In the genomic region with DNA sequence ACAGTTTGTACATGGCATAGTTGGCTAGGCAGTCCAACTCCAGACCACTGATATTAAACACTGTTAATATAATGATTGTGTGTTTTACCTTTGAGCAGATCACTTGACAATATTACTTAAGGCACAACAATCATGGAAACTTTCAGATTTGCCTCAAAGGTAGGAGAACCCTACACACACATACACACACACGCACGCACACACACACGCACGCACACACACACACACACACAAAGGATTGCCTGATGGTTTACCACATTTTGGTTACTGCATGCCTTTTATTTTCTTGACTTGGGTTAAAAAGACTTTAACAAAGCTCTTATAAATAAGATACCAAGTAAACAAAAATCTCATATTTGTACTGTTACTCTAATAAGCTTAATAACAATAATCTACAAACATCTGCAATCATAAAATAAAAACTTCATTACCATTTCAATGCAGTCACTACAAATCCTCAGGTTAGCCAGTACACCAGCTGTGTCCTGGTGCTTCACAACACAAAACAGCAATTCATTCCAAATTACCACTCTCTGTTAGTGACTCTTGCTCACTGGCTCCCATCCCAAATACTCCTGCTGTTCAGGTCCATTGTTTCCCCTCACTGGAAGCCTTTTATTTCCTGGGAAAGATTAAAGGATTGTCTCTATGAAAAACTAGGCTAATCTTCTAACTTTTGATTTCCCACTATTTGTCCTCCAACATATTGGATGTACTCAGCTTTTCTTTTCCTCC, we compare ENCODE assay signal across 1 cellular context.
A peak's percentile ranks its signal among the peaks of the same experiment; 100 is the strongest.
TF ChIP-seq lines count a peak whose summit lies in the region.

No MANE protein-coding gene starts in this region.

TF ChIP-seq in WTC11, 78 proteins besides CTCF, POLR2A, EP300 and RAD21 (continued from another document):
- TF ChIP-seq TEAD1 (CRISPR knock-in tag; IDR thresholded peaks at IDR 0.05), result 0 out of 2 replicates have a peak, but pooled peaks have one; percentile 57
- no peak for TF ChIP-seq FOXK1 (CRISPR knock-in tag; IDR thresholded peaks at IDR 0.05)
- TF ChIP-seq FOXJ3 (CRISPR knock-in tag; IDR thresholded peaks at IDR 0.05; ENCODE audit: borderline replicate concordance), result no peak
- TF ChIP-seq ZNF138 (CRISPR knock-in tag; conservative IDR thresholded peaks at IDR 0.05), result no peak
- TF ChIP-seq CREM (CRISPR knock-in tag; IDR thresholded peaks at IDR 0.05), result no peak
- TF ChIP-seq, protein P1, sequence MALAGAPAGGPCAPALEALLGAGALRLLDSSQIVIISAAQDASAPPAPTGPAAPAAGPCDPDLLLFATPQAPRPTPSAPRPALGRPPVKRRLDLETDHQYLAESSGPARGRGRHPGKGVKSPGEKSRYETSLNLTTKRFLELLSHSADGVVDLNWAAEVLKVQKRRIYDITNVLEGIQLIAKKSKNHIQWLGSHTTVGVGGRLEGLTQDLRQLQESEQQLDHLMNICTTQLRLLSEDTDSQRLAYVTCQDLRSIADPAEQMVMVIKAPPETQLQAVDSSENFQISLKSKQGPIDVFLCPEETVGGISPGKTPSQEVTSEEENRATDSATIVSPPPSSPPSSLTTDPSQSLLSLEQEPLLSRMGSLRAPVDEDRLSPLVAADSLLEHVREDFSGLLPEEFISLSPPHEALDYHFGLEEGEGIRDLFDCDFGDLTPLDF (CRISPR knock-in tag; IDR thresholded peaks at IDR 0.05), result no peak
- no peak for TF ChIP-seq TCF7 (CRISPR knock-in tag; IDR thresholded peaks at IDR 0.05; ENCODE audit: low read depth)
- TF ChIP-seq, protein P2, sequence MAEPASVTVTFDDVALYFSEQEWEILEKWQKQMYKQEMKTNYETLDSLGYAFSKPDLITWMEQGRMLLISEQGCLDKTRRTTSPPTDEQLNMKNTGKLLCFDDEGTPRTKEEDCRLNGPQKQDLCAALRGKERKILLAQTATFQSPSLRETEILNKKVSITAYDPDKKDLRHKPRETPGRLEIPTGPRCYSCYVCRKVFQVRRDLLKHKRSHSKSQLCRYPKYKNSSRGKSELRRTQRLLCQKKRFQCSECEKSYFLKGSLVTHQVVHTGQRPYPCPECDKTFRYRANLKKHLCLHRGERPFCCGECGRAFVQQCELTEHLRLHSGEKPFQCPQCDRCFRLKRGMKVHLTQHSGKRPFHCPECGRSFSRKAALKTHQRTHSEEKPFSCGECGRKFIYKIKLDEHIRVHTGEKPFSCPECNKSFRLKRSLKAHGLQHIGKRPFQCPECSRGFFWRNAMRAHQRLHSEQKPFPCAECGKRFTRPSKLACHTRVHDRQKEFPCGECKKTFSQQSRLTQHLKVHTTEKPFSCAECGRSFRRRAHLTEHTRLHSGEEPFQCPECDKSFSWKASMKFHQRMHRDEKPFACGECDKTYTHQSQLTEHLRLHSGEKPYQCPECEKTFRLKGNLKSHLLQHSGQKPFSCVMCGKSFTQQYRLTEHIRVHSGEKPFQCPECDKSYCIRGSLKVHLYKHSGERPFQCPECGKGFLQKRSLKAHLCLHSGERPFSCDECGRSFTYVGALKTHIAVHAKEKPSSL (CRISPR knock-in tag; conservative IDR thresholded peaks at IDR 0.05), result no peak
- TF ChIP-seq ZNF416 (CRISPR knock-in tag; IDR thresholded peaks at IDR 0.05), result no peak
TF ChIP-seq in WTC11: peak in this region for 2.
